Comparison of ENCODE assay signal across 23 cellular contexts in the genomic region with DNA sequence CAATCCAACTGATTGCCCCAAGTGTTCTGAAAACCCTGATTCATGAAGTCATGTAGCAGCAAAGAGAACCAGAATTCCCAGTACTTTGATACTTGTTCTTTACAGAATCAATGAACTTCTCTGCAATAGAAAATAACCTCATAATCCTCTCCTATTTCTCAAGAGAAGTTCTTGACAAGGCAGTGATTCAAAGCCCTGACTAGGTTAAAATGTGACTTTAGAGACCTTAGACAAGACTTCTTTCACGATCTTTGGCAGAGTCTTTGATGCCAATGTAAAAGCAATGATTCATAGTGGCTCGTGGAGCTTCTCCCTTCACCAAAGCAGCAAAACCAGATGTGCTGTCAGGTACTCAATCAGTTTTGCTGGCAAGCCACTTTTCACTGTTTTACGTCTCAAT.
"Had no signal": no experiment of that assay in that cellular context is flagged by ENCODE, and none has a peak within 500 bp of the region (broad histone marks: within the 10 kb centered on the region; RNA-seq: fewer than 3 reads in every experiment).

No MANE protein-coding gene starts in this region.

- DNase-seq: activated B cell treated with CpG ODN at 0.5 μM for 24 hours; activated CD4-positive, alpha-beta T cell treated with anti-CD3 and anti-CD28 coated beads for 36 hours; activated CD8-positive, alpha-beta memory T cell treated with anti-CD3 and anti-CD28 coated beads, Interleukin-2, amount 10 ng/mL, durations not matched to agents 7 days and 5 days; activated CD8-positive, alpha-beta T cell treated with anti-CD3 and anti-CD28 coated beads, Interleukin-2, amount 10 ng/mL, durations not matched to agents 7 days and 5 days; activated naive CD4-positive, alpha-beta T cell; activated T-cell treated with anti-CD3 and anti-CD28 coated beads, Interleukin-2, amount 50 U/mL, for 48 hours; cerebellar nuclear complex; colonic mucosa; effector CD8-positive, alpha-beta T cell; gastrocnemius medialis; hippocampal formation; left colon; midbrain; naive thymus-derived CD8-positive, alpha-beta T cell; occipital lobe; right cardiac atrium; stimulated activated naive CD4-positive, alpha-beta T cell treated with Interleukin-2 at 50 U/mL for 16 hours; T-helper 2 cell had no signal

- H3K27ac ChIP-seq: colonic mucosa, esophagus muscularis mucosa, gastrocnemius medialis, parathyroid adenoma had no signal

- H3K9me3 ChIP-seq: colonic mucosa, esophagus muscularis mucosa, gastrocnemius medialis, spleen, tibial nerve had no signal

- H3K4me3 ChIP-seq: colonic mucosa, esophagus muscularis mucosa, gastrocnemius medialis, spleen, tibial nerve had no signal

- ATAC-seq: activated CD4-positive, alpha-beta T cell treated with anti-CD3 and anti-CD28 coated beads for 36 hours; activated CD8-positive, alpha-beta memory T cell treated with anti-CD3 and anti-CD28 coated beads, Interleukin-2, amount 10 ng/mL, durations not matched to agents 7 days and 5 days; activated CD8-positive, alpha-beta T cell treated with anti-CD3 and anti-CD28 coated beads, Interleukin-2, amount 10 ng/mL, durations not matched to agents 7 days and 5 days; activated naive CD4-positive, alpha-beta T cell treated with anti-CD3 and anti-CD28 coated beads, Interleukin-2, amount 50 U/mL, for 72 hours; gastrocnemius medialis; left colon; naive thymus-derived CD8-positive, alpha-beta T cell; right cardiac atrium had no signal

- H3K36me3 ChIP-seq: colonic mucosa, esophagus muscularis mucosa, gastrocnemius medialis had no signal

- H2AFZ ChIP-seq: parathyroid adenoma had no signal

- H3K9ac ChIP-seq: parathyroid adenoma had no signal

- H3K27me3 ChIP-seq: colonic mucosa, esophagus muscularis mucosa, gastrocnemius medialis, spleen, tibial nerve had no signal

- H3K4me1 ChIP-seq: colonic mucosa, esophagus muscularis mucosa, gastrocnemius medialis, parathyroid adenoma, spleen, tibial nerve had no signal

- H3K79me2 ChIP-seq: parathyroid adenoma had no signal
